Comparison of ENCODE assay signal across 1 cellular context in genomic region chr15:78565097-78565950, GRCh38.
TF ChIP-seq lines count a peak whose summit lies in the region.

CHRNA5 (plus strand) TSS chr15:78565520; CDS start chr15:78565720, 200 bp downstream.

TF ChIP-seq in WTC11, 78 proteins besides CTCF, POLR2A, EP300 and RAD21 (continued from another document):
- peak; percentile 70; the same call in 1 of the 2 replicates for TF ChIP-seq ARID4B (CRISPR knock-in tag; IDR thresholded peaks at IDR 0.05; ENCODE audit: borderline replicate concordance)
- peak; percentile 65; the same call in 1 of the 2 replicates for TF ChIP-seq MAX (CRISPR knock-in tag; IDR thresholded peaks at IDR 0.05)
